Comparison of ENCODE assay signal across 1 cellular context in genomic region chr2:48829569-48829968, GRCh38.
TF ChIP-seq lines count a peak whose summit lies in the region.

No MANE protein-coding gene starts in this region.

TF ChIP-seq in IMR-90, 13 proteins besides CTCF, POLR2A, EP300 and RAD21:
- TF ChIP-seq BHLHE40 (IDR thresholded peaks at IDR 0.05; ENCODE audit: low read depth, low read length) (no peak), NFE2L2 (IDR thresholded peaks at IDR 0.05; ENCODE audit: low read depth, low read length) (no peak), SMC3 (IDR thresholded peaks at IDR 0.05; ENCODE audit: low read depth, low read length) (no peak), RCOR1 (IDR thresholded peaks at IDR 0.05; ENCODE audit: insufficient replicate concordance, low read length) (no peak), USF2 (IDR thresholded peaks at IDR 0.05; ENCODE audit: low read depth, low read length) (no peak), ELK1 (IDR thresholded peaks at IDR 0.05; ENCODE audit: borderline replicate concordance, low read depth, low read length) (no peak)
